11 cellular contexts compared by ENCODE assay signal in genomic region chr15:57551717-57552677, GRCh38. TPM values are rescaled to one million over a fixed set of nuclear protein-coding genes. Genes with fewer than 3 reads are reported as not detected.
DNase-seq lines count a peak whose midpoint lies in the region; ATAC-seq, FAIRE-seq and TF ChIP-seq lines count a peak whose summit lies in the region.
"Had no signal": no experiment of that assay in that cellular context is flagged by ENCODE, and none has a peak within 500 bp of the region (broad histone marks: within the 10 kb centered on the region; RNA-seq: fewer than 3 reads in every experiment).

No MANE protein-coding gene starts in this region.

- H3K18ac ChIP-seq in H1 (ENCODE audit: extremely low read depth, low read length) (no peak overlapping the region), mesendoderm (ENCODE audit: low read length) (peak overlapping the region; percentile 66)

- ATAC-seq in HG03045 (IDR thresholded peaks at IDR 0.05; ENCODE audit: unreplicated experiment) (no peak), GM18858 (IDR thresholded peaks at IDR 0.05; ENCODE audit: unreplicated experiment) (no peak)
- ATAC-seq: activated T-helper 17 cell treated with anti-CD3 and anti-CD28 coated beads, Interleukin-2, amount 50 U/mL, for 72 hours had no signal

- H3K4me3 ChIP-seq in AG04449 (ENCODE audit: low read depth, low read length) (no peak overlapping the region), H1 (ENCODE audit: extremely low read depth in 1 of 4, insufficient read depth in 2 of 4, low read depth in 3 of 4, low read length in 4 of 4) (no peak overlapping the region), mesendoderm (ENCODE audit: low read length) (no peak overlapping the region)

- H2AK5ac ChIP-seq in H1 (ENCODE audit: low read depth, low read length) (no peak overlapping the region), mesendoderm (ENCODE audit: low read length) (no peak overlapping the region)

- H3K27me3 ChIP-seq in H1 (replicated peaks in 1 of 4; ENCODE audit: control insufficient read depth in 3 of 4, extremely low read depth in 1 of 4, insufficient read depth in 3 of 4, low read length in 3 of 4) (no peaks in the 10 kb centered on the region), mesendoderm (ENCODE audit: insufficient read depth, low read length, poor library complexity) (no peaks in the 10 kb centered on the region)

- no peaks in the 10 kb centered on the region for H3K9me3 ChIP-seq in H1 (ENCODE audit: insufficient read depth in 2 of 2, low read depth in 1 of 2, low read length in 1 of 2)

- H4K5ac ChIP-seq in H1 (ENCODE audit: insufficient read length, low read depth, low read length) (no peak overlapping the region), mesendoderm (ENCODE audit: low read length) (no peak overlapping the region)

- POLR2A ChIA-PET in AG04449 (lab: Yijun Ruan, JAX) (interaction anchor here (0.7 to 1.4 kb wide), 2 partner anchors 14 to 1405 kb away, joined by 3 read pairs; no protein-coding TSS in a partner anchor), H1 (lab: Charles Lee; ENCODE audit: partially characterized antibody) (interaction anchor here (1.5 kb wide), 1 partner anchor 18 kb away, joined by 5 read pairs; no protein-coding TSS in a partner anchor)

- H3K4me1 ChIP-seq in H1 (replicated peaks in 1 of 4; ENCODE audit: control insufficient read depth in 3 of 4, insufficient read depth in 4 of 4, low read length in 3 of 4), result peaks cover 0 to 13% (median 5%) of the 10 kb centered on the region in 4 experiments; a peak in 6 of 7 replicates
- H3K4me1 ChIP-seq in mesendoderm (ENCODE audit: control insufficient read depth, low read depth, low read length), result peaks cover 34% of the 10 kb centered on the region

- H3K79me1 ChIP-seq in H1 (ENCODE audit: low read depth, low read length) (no peaks in the 10 kb centered on the region), mesendoderm (ENCODE audit: low read length) (no peaks in the 10 kb centered on the region)

- no peak overlapping the region for H4K91ac ChIP-seq in H1 (replicated peaks; ENCODE audit: insufficient read length, low read length)

- peak overlapping the region; percentile 91 for H2BK12ac ChIP-seq in H1 (ENCODE audit: low read depth, low read length)

- no peak overlapping the region for H3K14ac ChIP-seq in H1 (ENCODE audit: insufficient read length)

- peaks cover 14 to 35% (median 22%) of the 10 kb centered on the region in 4 experiments; a peak in 7 of 8 replicates for H3K36me3 ChIP-seq in H1 (ENCODE audit: control insufficient read depth in 2 of 4, insufficient read depth in 4 of 4, low read length in 3 of 4)
- H3K36me3 ChIP-seq in mesendoderm (ENCODE audit: control insufficient read depth, insufficient read depth, low read length), result no peaks in the 10 kb centered on the region

- DNase-seq in AG04449 (ENCODE audit: low read depth, low spot score), result peak; percentile 26
- peak; percentile 95 for DNase-seq in M059J (ENCODE audit: low read depth)
- peak in 1 of 2 experiments; percentile 51 for DNase-seq in H1 (ENCODE audit: low read depth in 1 of 2, low spot score in 2 of 2)
- DNase-seq in mesendoderm, result peak; percentile 98
- DNase-seq in NCI-H1417 treated with DMSO at 0.1 percent for 48 hours (lab: John Stamatoyannopoulos, UW), result no peak
- DNase-seq in GM10266 (ENCODE audit: extremely low spot score), result no peak
- DNase-seq: NCI-H510A treated with DMSO at 0.1 percent for 48 hours; stimulated activated naive CD8-positive, alpha-beta T cell treated with anti-CD3 and anti-CD28 coated beads, Interleukin-15, Interleukin-2, amounts not matched to agents 100 U/mL and 50 U/mL, for 24 hours had no signal

- H3K9ac ChIP-seq in H1 (replicated peaks in 1 of 4; ENCODE audit: extremely low read depth in 1 of 4, low read depth in 3 of 4, low read length in 3 of 4) (no peak overlapping the region), mesendoderm (ENCODE audit: low read length) (no peak overlapping the region)

- H3K56ac ChIP-seq in H1 (replicated peaks; ENCODE audit: insufficient read length, low read depth, low read length) (no peak overlapping the region), mesendoderm (ENCODE audit: low read length) (peak overlapping the region; percentile 35)

- H4K8ac ChIP-seq in H1 (ENCODE audit: extremely low read depth, insufficient read depth, low read length), result no peak overlapping the region
- no peak overlapping the region for H4K8ac ChIP-seq in mesendoderm (ENCODE audit: low read depth, low read length)

- no peak overlapping the region for H2AFZ ChIP-seq in H1 (ENCODE audit: low read length)

- peak; percentile 50 for FAIRE-seq in H1 (lab: Jason Lieb, UNC)

- H3K79me2 ChIP-seq in H1 (ENCODE audit: control insufficient read depth in 1 of 2, insufficient read depth in 2 of 2, low read length in 2 of 2), result no peaks in the 10 kb centered on the region
- H3K79me2 ChIP-seq in mesendoderm (ENCODE audit: control insufficient read depth, insufficient read depth, low read length), result no peaks in the 10 kb centered on the region

- H2BK120ac ChIP-seq in H1 (replicated peaks; ENCODE audit: low read depth, low read length), result no peak overlapping the region
- peak overlapping the region; percentile 29 for H2BK120ac ChIP-seq in mesendoderm (ENCODE audit: low read depth, low read length)

- H3K27ac ChIP-seq in H1 (ENCODE audit: low read depth, low read length), result peak overlapping the region; percentile 31; the same call in 1 of the 2 replicates
- peak overlapping the region; percentile 86 for H3K27ac ChIP-seq in mesendoderm (ENCODE audit: low read depth, low read length)

- H3K23me2 ChIP-seq in H1 (ENCODE audit: low read depth, low read length), result no peaks in the 10 kb centered on the region

- H3K4me2 ChIP-seq in H1 (ENCODE audit: insufficient read depth in 1 of 2, low read depth in 2 of 2, low read length in 2 of 2), result 0 out of 4 replicates have a peak overlapping the region, but pooled peaks have one; percentile 6 to 21
- no peak overlapping the region for H3K4me2 ChIP-seq in mesendoderm (ENCODE audit: low read length)

- peak overlapping the region; percentile 76; the same call in 1 of the 2 replicates for H2BK15ac ChIP-seq in H1 (ENCODE audit: low read length)
- no peak overlapping the region for H2BK15ac ChIP-seq in mesendoderm (replicated peaks; ENCODE audit: low read depth)

- 75% methylated on average over 16 of the region's 16 CpGs; no CpG with 5 or more reads in 1 of the 2 experiments for WGBS in H1 (ENCODE audit: extremely low coverage in 1 of 2, insufficient coverage in 1 of 2, insufficient read length in 1 of 2, insufficient replicate concordance in 2 of 2, low coverage in 1 of 2, low lambda C conversion rate in 2 of 2, missing lambda C conversion rate in 1 of 2), 2 experiments
- WGBS in mesendoderm (ENCODE audit: extremely low coverage, insufficient coverage, low lambda C conversion rate), result no CpG with 5 or more reads among the region's 16 CpGs

- TF ChIP-seq RAD21 in H1 (IDR thresholded peaks at IDR 0.05 in 1 of 2, conservative IDR thresholded peaks at IDR 0.05 in 1 of 2; ENCODE audit: low read depth in 2 of 2, low read length in 2 of 2), result no peak

- peak in 1 of 2 experiments; percentile 21; a peak in 1 of 3 replicates for TF ChIP-seq POLR2A in H1 (IDR thresholded peaks at IDR 0.05; ENCODE audit: control extremely low read depth in 1 of 2, low read depth in 2 of 2, low read length in 2 of 2)

- no peak for TF ChIP-seq CTCF in AG04449 (IDR thresholded peaks at IDR 0.05; ENCODE audit: insufficient read depth, low read length, missing control alignments)
- no peak for TF ChIP-seq CTCF in H1 (IDR thresholded peaks at IDR 0.05; ENCODE audit: control extremely low read depth in 1 of 3, insufficient read depth in 1 of 3, low read depth in 1 of 3, low read length in 3 of 3)
- no peak for TF ChIP-seq CTCF in GM10266 (IDR thresholded peaks at IDR 0.05; ENCODE audit: control insufficient read depth, insufficient read depth, low read depth, missing control alignments)

- H4K20me1 ChIP-seq in H1 (replicated peaks in 1 of 2; ENCODE audit: control insufficient read depth in 1 of 2, insufficient read depth in 2 of 2, low read length in 2 of 2), result no peaks in the 10 kb centered on the region

- CTCF ChIA-PET in AG04449 (lab: Yijun Ruan, JAX) (interaction anchor here (1.0 to 6.4 kb wide), 7 partner anchors 8 to 519 kb away, joined by 3 to 61 read pairs (median 4); no protein-coding TSS in a partner anchor), H1 (lab: Charles Lee; ENCODE audit: partially characterized antibody) (interaction anchor here (0.6 to 4.7 kb wide), 11 partner anchors 8 to 915 kb away, joined by 3 to 29 read pairs (median 5); no protein-coding TSS in a partner anchor)

- no peak overlapping the region for H3K4ac ChIP-seq in H1 (replicated peaks; ENCODE audit: insufficient read length, low read depth, low read length)
- no peak overlapping the region for H3K4ac ChIP-seq in mesendoderm (ENCODE audit: low read depth, low read length)

- peak overlapping the region; percentile 76 for H2BK5ac ChIP-seq in H1 (ENCODE audit: low read depth, low read length)
- peak overlapping the region; percentile 59 for H2BK5ac ChIP-seq in mesendoderm (ENCODE audit: low read length)

- H3K23ac ChIP-seq in H1 (ENCODE audit: insufficient read length) (no peak overlapping the region), mesendoderm (ENCODE audit: low read length) (no peak overlapping the region)

- no peak overlapping the region for H2BK20ac ChIP-seq in H1 (ENCODE audit: low read length)

- TF ChIP-seq EP300 in H1 (IDR thresholded peaks at IDR 0.05; ENCODE audit: borderline replicate concordance in 1 of 2, low read depth in 2 of 2, low read length in 2 of 2), result no peak

TF ChIP-seq in H1, 55 proteins besides CTCF, POLR2A, EP300 and RAD21 (continues in another document):
- TF ChIP-seq SP2 (IDR thresholded peaks at IDR 0.05; ENCODE audit: low read length) (no peak), KDM1A (IDR thresholded peaks at IDR 0.05; ENCODE audit: borderline replicate concordance, low read length) (no peak), SAP30 (IDR thresholded peaks at IDR 0.05; ENCODE audit: insufficient read depth, insufficient replicate concordance, low read length) (no peak), EGR1 (IDR thresholded peaks at IDR 0.05; ENCODE audit: borderline replicate concordance, low read depth, low read length) (no peak), CHD2 (IDR thresholded peaks at IDR 0.05; ENCODE audit: low read length) (no peak), BRCA1 (IDR thresholded peaks at IDR 0.05; ENCODE audit: low read depth, low read length) (no peak)

RNA-seq across cellular contexts. Expression of gene MYZAP, which starts 39.7 kb away (rescaled TPM):
- total RNA-seq in M059J (2014; rRNA removed; shearing (Covaris generic)), result 7.9 and 8.2 TPM in 2 replicates
- total RNA-seq in H1 (2021; fragmentation: NEBNext Ultra II Directional; extraction: Animal tissue kit (Norgen Biotek cat#: 25700)), result 0.65 and 0.94 TPM in 2 replicates
- polyA plus RNA-seq in H1 (2011; rRNA removed), result 0.25 and 0.41 TPM in 2 replicates
- 0.71 TPM for polyA plus RNA-seq in H1 (2011; cell fraction: cytosol; rRNA removed)
- 0.29 TPM for polyA plus RNA-seq in H1 (2011; cell fraction: nucleus; rRNA removed)
- 0.67 to 0.99 TPM (median 0.90 TPM) in 4 replicates for polyA plus RNA-seq in H1 (2012, experiment 1 of 2)
- 0.10 TPM for polyA plus RNA-seq in H1 (2012, experiment 2 of 2)
- 0.47 TPM for polyA plus RNA-seq in H1 (2013, experiment 1 of 2)
- 0.53 TPM for polyA plus RNA-seq in H1 (2013, experiment 2 of 2)
- polyA minus RNA-seq in H1 (2011; rRNA and poly(A)+ RNA removed), result 0.09 TPM in 1 of 2 replicates, not detected in the other
- polyA minus RNA-seq in H1 (2011; cell fraction: cytosol; rRNA and poly(A)+ RNA removed), result not detected
- not detected for polyA minus RNA-seq in H1 (2011; cell fraction: nucleus; rRNA and poly(A)+ RNA removed)
- polyA plus RNA-seq in mesendoderm (2013, experiment 1 of 2), result 0.59 TPM
- polyA plus RNA-seq in mesendoderm (2013, experiment 2 of 2), result 0.81 TPM
- total RNA-seq: activated T-helper 17 cell treated with anti-CD3 and anti-CD28 coated beads, Interleukin-2, amount 50 U/mL, for 72 hours had no signal

Comparison
In these comparisons a context has a peak if more than half of its experiments do, and no peak if none do; other contexts are left out.
1. DNase-seq: peak in AG04449 (single experiment), M059J (single experiment) and mesendoderm (single experiment); none in NCI-H1417 treated with DMSO at 0.1 percent for 48 hours (single experiment) and GM10266 (single experiment).